ENCODE assay signal across 6 cellular contexts in the genomic region with DNA sequence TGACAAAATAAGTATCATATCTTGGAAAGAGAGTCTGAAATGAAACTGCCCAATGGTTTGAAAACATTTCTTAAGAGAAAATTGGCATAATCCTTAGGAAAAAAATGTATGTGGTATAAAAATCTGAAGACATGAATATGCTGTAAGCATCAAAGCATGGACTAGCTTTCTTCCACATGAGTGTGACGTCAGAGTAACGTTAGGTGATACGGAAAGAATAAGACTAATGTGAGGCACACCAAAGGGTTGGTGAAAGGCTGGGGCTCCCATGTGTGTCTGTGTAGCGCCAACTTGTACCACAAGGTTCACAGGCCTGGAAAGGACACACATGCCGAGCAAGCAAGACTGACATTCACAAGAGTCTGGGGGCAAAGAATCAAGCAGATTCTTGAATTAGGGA.
"Had no signal": no experiment of that assay in that cellular context is flagged by ENCODE, and none has a peak within 500 bp of the region (broad histone marks: within the 10 kb centered on the region; RNA-seq: fewer than 3 reads in every experiment).

No MANE protein-coding gene starts in this region.

- DNase-seq: IMR-90, KBM-7, KG1 had no signal

- H3K4me3 ChIP-seq: K562 had no signal

- ATAC-seq: K562 had no signal

- FAIRE-seq: HTR-8/SVneo, K562 had no signal

- H3K27ac ChIP-seq: HL-60 had no signal
